19 cellular contexts compared by ENCODE assay signal in genomic region chr3:174321549-174321948, GRCh38.
"Had no signal": no experiment of that assay in that cellular context is flagged by ENCODE, and none has a peak within 500 bp of the region (broad histone marks: within the 10 kb centered on the region; RNA-seq: fewer than 3 reads in every experiment).

No MANE protein-coding gene starts in this region.

- H3K4me1 ChIP-seq: colonic mucosa, esophagus muscularis mucosa, foreskin keratinocyte, left lung, lower lobe of right lung had no signal

- FAIRE-seq: endothelial cell of umbilical vein, islet of Langerhans, keratinocyte had no signal

- DNase-seq: colonic mucosa; cortex of kidney; effector CD4-positive, alpha-beta T cell; effector memory CD4-positive, alpha-beta T cell; foreskin keratinocyte; glutamatergic neuron; head of caudate nucleus; heart right ventricle; hippocampal formation; left cardiac atrium; left lung; left ventricle myocardium superior; lower lobe of right lung; mesenchymal stem cell; naive thymus-derived CD4-positive, alpha-beta T cell had no signal

- H3K27ac ChIP-seq: colonic mucosa, esophagus muscularis mucosa, foreskin keratinocyte, heart right ventricle, left lung, lower lobe of right lung had no signal

- H3K4me3 ChIP-seq: colonic mucosa, esophagus muscularis mucosa, heart right ventricle, left lung, lower lobe of right lung had no signal

- ATAC-seq: foreskin keratinocyte; heart right ventricle; left cardiac atrium; left lung; left ventricle myocardium superior; lower lobe of right lung; naive thymus-derived CD4-positive, alpha-beta T cell had no signal

- H3K27me3 ChIP-seq: colonic mucosa, esophagus muscularis mucosa, foreskin keratinocyte, heart right ventricle, left lung had no signal

- H3K9me3 ChIP-seq: colonic mucosa, lower lobe of right lung had no signal

- H3K36me3 ChIP-seq: colonic mucosa, esophagus muscularis mucosa, heart right ventricle, left lung, lower lobe of right lung had no signal
